In the genomic region with DNA sequence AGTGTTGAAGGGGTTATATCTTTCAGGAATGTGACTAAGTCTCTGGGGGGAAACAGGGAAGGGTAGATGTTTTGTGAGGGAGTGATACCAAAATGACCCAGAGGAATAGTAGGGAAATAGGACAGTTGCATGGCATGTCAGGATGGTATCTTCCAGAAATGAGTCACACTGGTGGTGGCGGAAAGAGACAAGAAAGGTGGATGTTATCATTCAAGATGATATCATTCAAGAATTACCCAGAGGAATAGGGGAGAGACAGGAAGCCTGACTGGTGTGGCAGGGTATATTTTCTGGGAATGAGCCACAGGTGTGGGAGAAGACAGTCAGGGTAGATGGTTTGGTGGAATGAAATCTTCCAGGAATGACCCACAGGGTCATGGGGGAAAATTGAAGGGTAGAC, we compare ENCODE assay signal across 29 cellular contexts.
DNase-seq lines count a peak whose midpoint lies in the region; ATAC-seq, FAIRE-seq and TF ChIP-seq lines count a peak whose summit lies in the region.
"Had no signal": no experiment of that assay in that cellular context is flagged by ENCODE, and none has a peak within 500 bp of the region (broad histone marks: within the 10 kb centered on the region; RNA-seq: fewer than 3 reads in every experiment).

No MANE protein-coding gene starts in this region.

- H3K79me2 ChIP-seq in PC-9 (ENCODE audit: low read depth) = no peaks in the 10 kb centered on the region

- ATAC-seq in GM19452 (IDR thresholded peaks at IDR 0.05; ENCODE audit: unreplicated experiment) = no peak
- no peak for ATAC-seq in stimulated activated effector memory CD8-positive, alpha-beta T cell treated with anti-CD3 and anti-CD28 coated beads, Interleukin-12 subunit alpha, Interleukin-12 subunit beta, amount 100 ng/mL, for 72 hours
- ATAC-seq: A549, GM12878, SK-N-SH treated with all-trans-retinoic acid at 6 μM for 48 hours had no signal

- H3K4me3 Mint-ChIP-seq in stimulated activated effector memory CD8-positive, alpha-beta T cell treated with anti-CD3 and anti-CD28 coated beads, Interleukin-12 subunit alpha, Interleukin-12 subunit beta, amount 100 ng/mL, for 72 hours = no peak overlapping the region
- H3K4me3 Mint-ChIP-seq: CD4-positive, alpha-beta T cell; IgD-negative memory B cell had no signal

- H2AFZ ChIP-seq in PC-9 = no peak overlapping the region

- no peak overlapping the region for H3K27ac Mint-ChIP-seq in stimulated activated effector memory CD8-positive, alpha-beta T cell treated with anti-CD3 and anti-CD28 coated beads, Interleukin-12 subunit alpha, Interleukin-12 subunit beta, amount 100 ng/mL, for 72 hours
- H3K27ac Mint-ChIP-seq: CD4-positive, alpha-beta T cell; IgD-negative memory B cell had no signal

- TF ChIP-seq CTCF in PC-9 (conservative IDR thresholded peaks at IDR 0.05) (no peak), bronchial epithelial cell (IDR thresholded peaks at IDR 0.05; ENCODE audit: insufficient read depth, low read length, severe bottlenecking) (no peak)

- CTCF ChIA-PET in PC-9 (lab: Charles Lee) = no interaction called here

- intact Hi-C loops in PC-9 (cut with micrococcal nuclease; ENCODE audit: unreplicated experiment) = no loop called here

- H3K4me1 ChIP-seq in PC-9 (replicated peaks; ENCODE audit: insufficient read depth) = no peaks in the 10 kb centered on the region
- H3K4me1 ChIP-seq: A549; BLaER1 treated with 17β-estradiol and CSF1 and Interleukin-3, amounts not matched to agents 10 nM and 100 nM; Peyer's patch; SJCRH30 had no signal

- BruUV-seq in PC-9 (replicated peaks; lab: Mats Ljungman, UMichigan) = no TSS peak

- H3K36me3 ChIP-seq in PC-9 (ENCODE audit: low read depth) (no peaks in the 10 kb centered on the region), bronchial epithelial cell (ENCODE audit: control insufficient read depth, insufficient read depth, low read length) (peaks cover 3% of the 10 kb centered on the region)
- H3K36me3 ChIP-seq: BLaER1 treated with 17β-estradiol and CSF1 and Interleukin-3, amounts not matched to agents 10 nM and 100 nM; SJCRH30 had no signal

- in situ Hi-C loops in Caki2 (cut with HindIII; ENCODE audit: low pct_unique_long_range_greater_than_20kb, low sequenced_read_pairs) = no loop called here

- DNase-seq in Caki2 (ENCODE audit: low read depth) (peak; percentile 1), PC-9 (no peak), bronchial epithelial cell (ENCODE audit: low read depth) (peak; percentile 73), kidney tubule cell (ENCODE audit: low spot score) (peak; percentile 88), SIG-M5 (lab: John Stamatoyannopoulos, UW) (no peak)
- no peak for DNase-seq in stimulated activated effector memory CD8-positive, alpha-beta T cell treated with anti-CD3 and anti-CD28 coated beads, Interleukin-12 subunit alpha, Interleukin-12 subunit beta, amount 100 ng/mL, for 72 hours (ENCODE audit: low spot score in 2 of 2)
- DNase-seq: AML-193; CD4-positive, alpha-beta T cell; DMS79; EL; GDM1; HCEC 1CT; NCI-H1048; NCI-H1417 treated with DMSO at 0.1 percent for 48 hours; NCI-H187; NCI-H2081 treated with DMSO at 0.1 percent for 48 hours; NCI-H2171; NCI-H510A; NCI-H69; Peyer's patch; SJCRH30 had no signal

- H3K9me2 ChIP-seq in PC-9 (ENCODE audit: insufficient read depth) = no peaks in the 10 kb centered on the region

- H3K4me3 ChIP-seq in PC-9 = no peak overlapping the region
- no peak overlapping the region for H3K4me3 ChIP-seq in bronchial epithelial cell (ENCODE audit: low read depth, low read length)
- H3K4me3 ChIP-seq: A549; BLaER1 treated with 17β-estradiol and CSF1 and Interleukin-3, amounts not matched to agents 10 nM and 100 nM; GM12878; Peyer's patch; SJCRH30 had no signal

- H3F3A ChIP-seq in PC-9 (ENCODE audit: insufficient read depth, low read depth) = no peaks in the 10 kb centered on the region

- POLR2A ChIA-PET in PC-9 (lab: Charles Lee; ENCODE audit: unreplicated experiment) = no interaction called here

- no peak overlapping the region for H3K4me2 ChIP-seq in PC-9
- H3K4me2 ChIP-seq: A549; BLaER1 treated with 17β-estradiol and CSF1 and Interleukin-3, amounts not matched to agents 10 nM and 100 nM; KMS-11 had no signal

- H3K4me1 Mint-ChIP-seq in stimulated activated effector memory CD8-positive, alpha-beta T cell treated with anti-CD3 and anti-CD28 coated beads, Interleukin-12 subunit alpha, Interleukin-12 subunit beta, amount 100 ng/mL, for 72 hours = no peaks in the 10 kb centered on the region
- H3K4me1 Mint-ChIP-seq: IgD-negative memory B cell had no signal

- H3K36me3 Mint-ChIP-seq in stimulated activated effector memory CD8-positive, alpha-beta T cell treated with anti-CD3 and anti-CD28 coated beads, Interleukin-12 subunit alpha, Interleukin-12 subunit beta, amount 100 ng/mL, for 72 hours = no peaks in the 10 kb centered on the region
- H3K36me3 Mint-ChIP-seq: IgD-negative memory B cell had no signal

- FAIRE-seq in bronchial epithelial cell (lab: Jason Lieb, UNC) = peak; percentile 13
- FAIRE-seq: GM12878, H1 had no signal

- H3K27me3 ChIP-seq in PC-9 (ENCODE audit: insufficient read depth, low read depth) = no peaks in the 10 kb centered on the region
- no peaks in the 10 kb centered on the region for H3K27me3 ChIP-seq in bronchial epithelial cell (ENCODE audit: control insufficient read depth, insufficient read depth, low read length)
- H3K27me3 ChIP-seq: Peyer's patch, SJCRH30 had no signal

- no peaks in the 10 kb centered on the region for H4K20me1 ChIP-seq in PC-9 (ENCODE audit: insufficient read depth)
- H4K20me1 ChIP-seq: BLaER1 treated with 17β-estradiol and CSF1 and Interleukin-3, amounts not matched to agents 10 nM and 100 nM had no signal

- H3K27ac ChIP-seq in PC-9 = 0 out of 2 replicates have a peak overlapping the region, but pooled peaks have one; percentile 32
- H3K27ac ChIP-seq: A549; BLaER1 treated with 17β-estradiol and CSF1 and Interleukin-3, amounts not matched to agents 10 nM and 100 nM; KMS-11; SJCRH30 had no signal

- H3K9me3 ChIP-seq in PC-9 (ENCODE audit: insufficient read depth, low read depth) = no peaks in the 10 kb centered on the region
- H3K9me3 ChIP-seq: A549, Peyer's patch, SJCRH30 had no signal

- no peaks in the 10 kb centered on the region for H3K9me3 Mint-ChIP-seq in stimulated activated effector memory CD8-positive, alpha-beta T cell treated with anti-CD3 and anti-CD28 coated beads, Interleukin-12 subunit alpha, Interleukin-12 subunit beta, amount 100 ng/mL, for 72 hours
- H3K9me3 Mint-ChIP-seq: CD4-positive, alpha-beta T cell had no signal

Comparison
In these comparisons a context has a peak if more than half of its experiments do, and no peak if none do; other contexts are left out.
1. DNase-seq: peak in Caki2 (single experiment), bronchial epithelial cell (single experiment) and kidney tubule cell (single experiment); none in PC-9 (0 of 2), SIG-M5 (single experiment) and stimulated activated effector memory CD8-positive, alpha-beta T cell treated with anti-CD3 and anti-CD28 coated beads, Interleukin-12 subunit alpha, Interleukin-12 subunit beta, amount 100 ng/mL, for 72 hours (0 of 2).